Comparison of ENCODE assay signal across 22 cellular contexts in the genomic region with DNA sequence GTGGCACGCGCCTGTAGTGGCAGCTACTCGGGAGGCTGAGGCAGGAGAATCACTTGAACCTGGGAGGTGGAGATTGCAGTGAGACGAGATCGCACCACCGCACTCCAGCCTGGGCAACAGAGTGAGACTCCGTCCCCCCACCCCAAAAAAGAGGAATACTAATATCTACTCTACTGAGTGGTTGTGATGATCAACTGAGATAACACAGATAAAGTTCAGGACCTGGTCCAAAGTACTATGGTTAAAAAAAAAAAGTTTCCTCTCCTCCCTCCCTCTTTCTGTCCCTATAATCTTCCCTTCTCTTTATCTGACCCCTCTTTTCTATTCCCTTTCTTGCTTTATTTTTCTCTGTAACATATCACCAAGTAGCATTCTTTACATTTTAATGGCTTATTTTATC. TPM values are rescaled to one million over a fixed set of nuclear protein-coding genes. Genes with fewer than 3 reads are reported as not detected.
"Had no signal": no experiment of that assay in that cellular context is flagged by ENCODE, and none has a peak within 500 bp of the region (broad histone marks: within the 10 kb centered on the region; RNA-seq: fewer than 3 reads in every experiment).

No MANE protein-coding gene starts in this region.

- H3K4me3 ChIP-seq: cardiac muscle cell, dorsolateral prefrontal cortex, gastroesophageal sphincter, heart right ventricle, lower lobe of right lung, tibial artery, uterus had no signal

- H3K27ac Mint-ChIP-seq: activated naive CD4-positive, alpha-beta T cell treated with anti-CD3 and anti-CD28 coated beads, Interleukin-2, amount 10 ng/mL, durations not matched to agents 7 days and 5 days; activated T-helper 2 cell treated with anti-CD3 and anti-CD28 coated beads, Interferon-gamma antibody, Interleukin-2, Interleukin-4, amounts not matched to agents 10 μg/mL and 5 μg/mL and 100 μg/mL, durations not matched to agents 14 hours and 24 hours and 36 hours; endodermal cell; mesothelial cell of epicardium had no signal

- H3K36me3 ChIP-seq: cardiac muscle cell, gastroesophageal sphincter, heart right ventricle, lower lobe of right lung, tibial artery, uterus had no signal

- H3K27ac ChIP-seq: cardiac muscle cell, gastroesophageal sphincter, heart right ventricle, lower lobe of right lung, tibial artery, uterus had no signal

- H3K27me3 Mint-ChIP-seq: activated CD4-positive, alpha-beta T cell treated with anti-CD3 and anti-CD28 coated beads, Interleukin-2, amount 10 ng/mL, durations not matched to agents 24 days and 14 days had no signal

- DNase-seq: activated CD4-positive, alpha-beta T cell treated with anti-CD3 and anti-CD28 coated beads, Interleukin-2, amount 10 ng/mL, durations not matched to agents 24 days and 14 days; activated CD4-positive, CD25-positive, alpha-beta regulatory T cell; activated naive CD4-positive, alpha-beta T cell treated with anti-CD3 and anti-CD28 coated beads, Interleukin-2, amount 10 ng/mL, durations not matched to agents 7 days and 5 days; dorsolateral prefrontal cortex; endodermal cell; erythroblast; heart right ventricle; left cardiac atrium; lower lobe of right lung; stimulated activated CD4-positive, alpha-beta T cell treated with anti-CD3 and anti-CD28 coated beads, Interleukin-1b, Interleukin-23, amount 100 ng/mL, for 48 hours; tibial artery; uterus had no signal

- H3K36me3 Mint-ChIP-seq: activated naive CD4-positive, alpha-beta T cell treated with anti-CD3 and anti-CD28 coated beads, Interleukin-2, amount 10 ng/mL, durations not matched to agents 7 days and 5 days; mesothelial cell of epicardium had no signal

- H3K4me3 Mint-ChIP-seq: activated naive CD4-positive, alpha-beta T cell treated with anti-CD3 and anti-CD28 coated beads, Interleukin-2, amount 10 ng/mL, durations not matched to agents 7 days and 5 days; endodermal cell; mesothelial cell of epicardium had no signal

- H3K9me3 ChIP-seq: gastroesophageal sphincter, heart right ventricle, lower lobe of right lung, tibial artery, uterus had no signal

- H3K9me3 Mint-ChIP-seq: activated CD4-positive, alpha-beta T cell treated with anti-CD3 and anti-CD28 coated beads, Interleukin-2, amount 10 ng/mL, durations not matched to agents 24 days and 14 days; activated naive CD4-positive, alpha-beta T cell treated with anti-CD3 and anti-CD28 coated beads, Interleukin-2, amount 10 ng/mL, durations not matched to agents 7 days and 5 days; activated T-helper 2 cell treated with anti-CD3 and anti-CD28 coated beads, Interferon-gamma antibody, Interleukin-2, Interleukin-4, amounts not matched to agents 10 μg/mL and 5 μg/mL and 100 μg/mL, durations not matched to agents 14 hours and 24 hours and 36 hours; endodermal cell; mesothelial cell of epicardium had no signal

RNA-seq across cellular contexts. Expression of gene RORC, which starts 4.0 kb away (rescaled TPM):
- total RNA-seq: astrocyte, cardiac muscle cell, endodermal cell, mesothelial cell of epicardium had no signal
- polyA plus RNA-seq: cardiac muscle cell had no signal

RNA-seq across cellular contexts. Expression of gene C2CD4D, which starts 4.0 kb away (rescaled TPM):
- total RNA-seq: cardiac muscle cell, gastroesophageal sphincter, heart right ventricle, left cardiac atrium, uterus had no signal
- polyA plus RNA-seq: neural cell had no signal

RNA-seq across cellular contexts. Expression of gene THEM5, which starts 17.9 kb away (rescaled TPM):
- total RNA-seq: activated CD4-positive, alpha-beta T cell treated with anti-CD3 and anti-CD28 coated beads, Interleukin-2, amount 10 ng/mL, durations not matched to agents 24 days and 14 days; activated CD8-positive, alpha-beta memory T cell treated with anti-CD3 and anti-CD28 coated beads for 36 hours; activated T-helper 2 cell treated with anti-CD3 and anti-CD28 coated beads, Interferon-gamma antibody, Interleukin-2, Interleukin-4, amounts not matched to agents 10 μg/mL and 5 μg/mL and 100 μg/mL, durations not matched to agents 14 hours and 24 hours and 36 hours; astrocyte; cardiac muscle cell; endodermal cell; gastroesophageal sphincter; left cardiac atrium; lower lobe of right lung; mesothelial cell of epicardium; omental fat pad; T-helper 2 cell treated with Interferon-gamma antibody and Interleukin-4, amounts not matched to agents 100 ng/mL and 5 ng/mL, for 36 hours; uterus had no signal
- polyA plus RNA-seq: adipose tissue, cardiac muscle cell, heart right ventricle, neural cell had no signal

RNA-seq across cellular contexts. Expression of gene LINGO4, which starts 30.4 kb away (rescaled TPM):
- total RNA-seq: activated CD4-positive, alpha-beta T cell treated with anti-CD3 and anti-CD28 coated beads, Interleukin-2, amount 10 ng/mL, durations not matched to agents 24 days and 14 days; activated T-helper 2 cell treated with anti-CD3 and anti-CD28 coated beads, Interferon-gamma antibody, Interleukin-2, Interleukin-4, amounts not matched to agents 10 μg/mL and 5 μg/mL and 100 μg/mL, durations not matched to agents 14 hours and 24 hours and 36 hours; astrocyte; cardiac muscle cell; endodermal cell; gastroesophageal sphincter; mesothelial cell of epicardium; T-helper 2 cell treated with Interferon-gamma antibody and Interleukin-4, amounts not matched to agents 100 ng/mL and 5 ng/mL, for 36 hours had no signal
- polyA plus RNA-seq: cardiac muscle cell, neural cell had no signal
